ENCODE assay signal across 1 cellular context in genomic region chr4:105708376-105709080, GRCh38.
TF ChIP-seq lines count a peak whose summit lies in the region.

A gene with protein sequence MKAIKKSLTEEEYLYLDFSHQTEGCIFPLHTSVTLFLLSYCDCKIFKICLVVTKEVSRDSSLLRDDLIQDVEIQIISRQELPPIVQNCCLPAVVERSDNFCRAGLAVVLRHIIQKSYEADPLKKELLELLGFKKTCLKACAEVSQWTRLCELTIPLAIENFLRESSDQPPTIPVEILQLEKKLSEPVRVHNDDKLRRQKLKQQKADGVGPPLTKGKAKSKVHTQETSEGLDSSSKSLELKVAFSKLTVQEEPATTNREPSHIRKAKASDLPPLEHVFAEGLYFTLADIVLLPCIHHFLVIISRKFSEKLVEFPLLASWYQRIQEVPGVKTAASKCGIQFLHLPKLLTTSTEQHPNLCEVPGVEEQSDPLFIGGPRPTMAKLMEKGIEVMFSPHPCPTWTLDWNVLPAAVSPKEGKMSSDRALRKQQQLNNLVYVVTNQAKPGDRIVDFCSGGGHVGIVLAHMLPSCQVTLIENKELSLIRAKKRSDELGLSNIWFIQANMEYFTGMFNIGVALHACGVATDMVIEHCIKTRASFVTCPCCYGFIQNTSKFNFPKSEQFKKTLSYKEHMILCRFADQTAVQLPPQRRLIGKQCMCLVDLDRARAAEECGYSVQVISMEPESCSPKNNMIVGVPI (plus strand): TSS chr4:105708784. CDS start chr4:105717614, 8,830 bp downstream.
Gene INTS12, minus strand, starts transcription at chr4:105708689. Its CDS starts 8,684 bp downstream, at chr4:105700005.

TF ChIP-seq in K562, 482 proteins besides CTCF, POLR2A, EP300 and RAD21 (continued from another document and continues in another):
- TF ChIP-seq HES1 (IDR thresholded peaks at IDR 0.05; ENCODE audit: low read depth) = no peak
- TF ChIP-seq SNIP1 (IDR thresholded peaks at IDR 0.05; ENCODE audit: low read depth) = 0 out of 2 replicates have a peak, but pooled peaks have one; percentile 29
- TF ChIP-seq CBX5 (IDR thresholded peaks at IDR 0.05; ENCODE audit: borderline replicate concordance, low read depth) = 0 out of 2 replicates have a peak, but pooled peaks have one; percentile 72
- no peak for TF ChIP-seq TRIM28 (IDR thresholded peaks at IDR 0.05)
- TF ChIP-seq, protein P1, sequence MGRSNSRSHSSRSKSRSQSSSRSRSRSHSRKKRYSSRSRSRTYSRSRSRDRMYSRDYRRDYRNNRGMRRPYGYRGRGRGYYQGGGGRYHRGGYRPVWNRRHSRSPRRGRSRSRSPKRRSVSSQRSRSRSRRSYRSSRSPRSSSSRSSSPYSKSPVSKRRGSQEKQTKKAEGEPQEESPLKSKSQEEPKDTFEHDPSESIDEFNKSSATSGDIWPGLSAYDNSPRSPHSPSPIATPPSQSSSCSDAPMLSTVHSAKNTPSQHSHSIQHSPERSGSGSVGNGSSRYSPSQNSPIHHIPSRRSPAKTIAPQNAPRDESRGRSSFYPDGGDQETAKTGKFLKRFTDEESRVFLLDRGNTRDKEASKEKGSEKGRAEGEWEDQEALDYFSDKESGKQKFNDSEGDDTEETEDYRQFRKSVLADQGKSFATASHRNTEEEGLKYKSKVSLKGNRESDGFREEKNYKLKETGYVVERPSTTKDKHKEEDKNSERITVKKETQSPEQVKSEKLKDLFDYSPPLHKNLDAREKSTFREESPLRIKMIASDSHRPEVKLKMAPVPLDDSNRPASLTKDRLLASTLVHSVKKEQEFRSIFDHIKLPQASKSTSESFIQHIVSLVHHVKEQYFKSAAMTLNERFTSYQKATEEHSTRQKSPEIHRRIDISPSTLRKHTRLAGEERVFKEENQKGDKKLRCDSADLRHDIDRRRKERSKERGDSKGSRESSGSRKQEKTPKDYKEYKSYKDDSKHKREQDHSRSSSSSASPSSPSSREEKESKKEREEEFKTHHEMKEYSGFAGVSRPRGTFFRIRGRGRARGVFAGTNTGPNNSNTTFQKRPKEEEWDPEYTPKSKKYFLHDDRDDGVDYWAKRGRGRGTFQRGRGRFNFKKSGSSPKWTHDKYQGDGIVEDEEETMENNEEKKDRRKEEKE (IDR thresholded peaks at IDR 0.05; ENCODE audit: borderline replicate concordance in 1 of 2, control insufficient read depth in 1 of 2, low read depth in 2 of 2, low read length in 1 of 2) = peak in 1 of 2 experiments; percentile 99; a peak in 2 of 4 replicates
- no peak for TF ChIP-seq NUFIP1 (IDR thresholded peaks at IDR 0.05; ENCODE audit: partially characterized antibody)
- TF ChIP-seq KDM4B (IDR thresholded peaks at IDR 0.05; ENCODE audit: borderline replicate concordance in 2 of 2, low read depth in 1 of 2) = peak in 1 of 2 experiments; percentile 94; a peak in 2 of 4 replicates
- no peak for TF ChIP-seq ARID3B (CRISPR knock-in tag; IDR thresholded peaks at IDR 0.05; ENCODE audit: borderline replicate concordance)
- 0 out of 2 replicates have a peak, but pooled peaks have one; percentile 54 for TF ChIP-seq SMAD3 (CRISPR knock-in tag; conservative IDR thresholded peaks at IDR 0.05)
- no peak for TF ChIP-seq POU5F1 (IDR thresholded peaks at IDR 0.05; ENCODE audit: borderline replicate concordance, low read depth, low read length, partially characterized antibody)
- TF ChIP-seq, protein P2, sequence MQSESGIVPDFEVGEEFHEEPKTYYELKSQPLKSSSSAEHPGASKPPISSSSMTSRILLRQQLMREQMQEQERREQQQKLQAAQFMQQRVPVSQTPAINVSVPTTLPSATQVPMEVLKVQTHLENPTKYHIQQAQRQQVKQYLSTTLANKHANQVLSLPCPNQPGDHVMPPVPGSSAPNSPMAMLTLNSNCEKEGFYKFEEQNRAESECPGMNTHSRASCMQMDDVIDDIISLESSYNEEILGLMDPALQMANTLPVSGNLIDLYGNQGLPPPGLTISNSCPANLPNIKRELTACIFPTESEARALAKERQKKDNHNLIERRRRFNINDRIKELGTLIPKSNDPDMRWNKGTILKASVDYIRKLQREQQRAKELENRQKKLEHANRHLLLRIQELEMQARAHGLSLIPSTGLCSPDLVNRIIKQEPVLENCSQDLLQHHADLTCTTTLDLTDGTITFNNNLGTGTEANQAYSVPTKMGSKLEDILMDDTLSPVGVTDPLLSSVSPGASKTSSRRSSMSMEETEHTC (IDR thresholded peaks at IDR 0.05) = peak; percentile 65; the same call in 1 of the 2 replicates
- TF ChIP-seq, protein P3, sequence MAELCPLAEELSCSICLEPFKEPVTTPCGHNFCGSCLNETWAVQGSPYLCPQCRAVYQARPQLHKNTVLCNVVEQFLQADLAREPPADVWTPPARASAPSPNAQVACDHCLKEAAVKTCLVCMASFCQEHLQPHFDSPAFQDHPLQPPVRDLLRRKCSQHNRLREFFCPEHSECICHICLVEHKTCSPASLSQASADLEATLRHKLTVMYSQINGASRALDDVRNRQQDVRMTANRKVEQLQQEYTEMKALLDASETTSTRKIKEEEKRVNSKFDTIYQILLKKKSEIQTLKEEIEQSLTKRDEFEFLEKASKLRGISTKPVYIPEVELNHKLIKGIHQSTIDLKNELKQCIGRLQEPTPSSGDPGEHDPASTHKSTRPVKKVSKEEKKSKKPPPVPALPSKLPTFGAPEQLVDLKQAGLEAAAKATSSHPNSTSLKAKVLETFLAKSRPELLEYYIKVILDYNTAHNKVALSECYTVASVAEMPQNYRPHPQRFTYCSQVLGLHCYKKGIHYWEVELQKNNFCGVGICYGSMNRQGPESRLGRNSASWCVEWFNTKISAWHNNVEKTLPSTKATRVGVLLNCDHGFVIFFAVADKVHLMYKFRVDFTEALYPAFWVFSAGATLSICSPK (IDR thresholded peaks at IDR 0.05; ENCODE audit: borderline replicate concordance) = no peak
- no peak for TF ChIP-seq ID3 (CRISPR knock-in tag; IDR thresholded peaks at IDR 0.05)
- TF ChIP-seq ID3 (tag; IDR thresholded peaks at IDR 0.05) = peak; percentile 78
- no peak for TF ChIP-seq ZNF121 (CRISPR knock-in tag; conservative IDR thresholded peaks at IDR 0.05)
- TF ChIP-seq, protein P4, sequence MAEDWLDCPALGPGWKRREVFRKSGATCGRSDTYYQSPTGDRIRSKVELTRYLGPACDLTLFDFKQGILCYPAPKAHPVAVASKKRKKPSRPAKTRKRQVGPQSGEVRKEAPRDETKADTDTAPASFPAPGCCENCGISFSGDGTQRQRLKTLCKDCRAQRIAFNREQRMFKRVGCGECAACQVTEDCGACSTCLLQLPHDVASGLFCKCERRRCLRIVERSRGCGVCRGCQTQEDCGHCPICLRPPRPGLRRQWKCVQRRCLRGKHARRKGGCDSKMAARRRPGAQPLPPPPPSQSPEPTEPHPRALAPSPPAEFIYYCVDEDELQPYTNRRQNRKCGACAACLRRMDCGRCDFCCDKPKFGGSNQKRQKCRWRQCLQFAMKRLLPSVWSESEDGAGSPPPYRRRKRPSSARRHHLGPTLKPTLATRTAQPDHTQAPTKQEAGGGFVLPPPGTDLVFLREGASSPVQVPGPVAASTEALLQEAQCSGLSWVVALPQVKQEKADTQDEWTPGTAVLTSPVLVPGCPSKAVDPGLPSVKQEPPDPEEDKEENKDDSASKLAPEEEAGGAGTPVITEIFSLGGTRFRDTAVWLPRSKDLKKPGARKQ (CRISPR knock-in tag; IDR thresholded peaks at IDR 0.05) = no peak
- no peak for TF ChIP-seq ZNF512 (tag; IDR thresholded peaks at IDR 0.05)
- peak; percentile 84; the same call in 1 of the 2 replicates for TF ChIP-seq GATAD2A (IDR thresholded peaks at IDR 0.05)
- no peak for TF ChIP-seq ZBTB49 (CRISPR knock-in tag; IDR thresholded peaks at IDR 0.05; ENCODE audit: borderline replicate concordance)
- peak in 1 of 2 experiments; percentile 46; a peak in 2 of 4 replicates for TF ChIP-seq ETV6 (IDR thresholded peaks at IDR 0.05; ENCODE audit: borderline replicate concordance in 1 of 2, low read depth in 2 of 2, low read length in 1 of 2)
- TF ChIP-seq ETV6 (CRISPR knock-in tag; IDR thresholded peaks at IDR 0.05; ENCODE audit: borderline replicate concordance) = no peak
- TF ChIP-seq NEUROD1 (IDR thresholded peaks at IDR 0.05; ENCODE audit: borderline replicate concordance, low read depth, low read length, partially characterized antibody) = peak; percentile 94
- TF ChIP-seq ZC3H11A (IDR thresholded peaks at IDR 0.05; ENCODE audit: low read depth, low read length) = peak; percentile 99
- peak; percentile 80; the same call in 1 of the 2 replicates for TF ChIP-seq ZNF431 (CRISPR knock-in tag; IDR thresholded peaks at IDR 0.05)
- no peak for TF ChIP-seq POLR2AphosphoS2 (IDR thresholded peaks at IDR 0.05; ENCODE audit: low read length)
- TF ChIP-seq PYGO2 (tag; IDR thresholded peaks at IDR 0.05) = peak; percentile 70; the same call in 1 of the 2 replicates
- no peak for TF ChIP-seq ESRRB (CRISPR knock-in tag; IDR thresholded peaks at IDR 0.05; ENCODE audit: borderline replicate concordance)
- TF ChIP-seq NFRKB (IDR thresholded peaks at IDR 0.05; ENCODE audit: low read depth) = peak; percentile 61; the same call in 1 of the 2 replicates
- TF ChIP-seq ZFX (CRISPR knock-in tag; IDR thresholded peaks at IDR 0.05) = peak; percentile 94
- TF ChIP-seq PML (IDR thresholded peaks at IDR 0.05; ENCODE audit: low read length) = peak; percentile 80
- peak; percentile 92 for TF ChIP-seq GTF2F1 (IDR thresholded peaks at IDR 0.05; ENCODE audit: low read depth, low read length)
- TF ChIP-seq NR2C2 (CRISPR knock-in tag; IDR thresholded peaks at IDR 0.05) = 0 out of 2 replicates have a peak, but pooled peaks have one; percentile 78
- TF ChIP-seq NR2C2 (tag; IDR thresholded peaks at IDR 0.05) = no peak
- no peak for TF ChIP-seq BRCA1 (IDR thresholded peaks at IDR 0.05)
- no peak for TF ChIP-seq BRCA1 (CRISPR knock-in tag; IDR thresholded peaks at IDR 0.05)
- TF ChIP-seq, protein P5, sequence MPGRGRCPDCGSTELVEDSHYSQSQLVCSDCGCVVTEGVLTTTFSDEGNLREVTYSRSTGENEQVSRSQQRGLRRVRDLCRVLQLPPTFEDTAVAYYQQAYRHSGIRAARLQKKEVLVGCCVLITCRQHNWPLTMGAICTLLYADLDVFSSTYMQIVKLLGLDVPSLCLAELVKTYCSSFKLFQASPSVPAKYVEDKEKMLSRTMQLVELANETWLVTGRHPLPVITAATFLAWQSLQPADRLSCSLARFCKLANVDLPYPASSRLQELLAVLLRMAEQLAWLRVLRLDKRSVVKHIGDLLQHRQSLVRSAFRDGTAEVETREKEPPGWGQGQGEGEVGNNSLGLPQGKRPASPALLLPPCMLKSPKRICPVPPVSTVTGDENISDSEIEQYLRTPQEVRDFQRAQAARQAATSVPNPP (IDR thresholded peaks at IDR 0.05; ENCODE audit: borderline replicate concordance, insufficient read depth, insufficient read length) = no peak
- TF ChIP-seq JUN (IDR thresholded peaks at IDR 0.05; ENCODE audit: borderline replicate concordance, low read depth, low read length) = peak; percentile 72
- TF ChIP-seq JUN (CRISPR knock-in tag; IDR thresholded peaks at IDR 0.05; ENCODE audit: borderline replicate concordance) = peak; percentile 75; the same call in 1 of the 2 replicates
- peak; percentile 57; the same call in 1 of the 2 replicates for TF ChIP-seq ZNF707 (CRISPR knock-in tag; conservative IDR thresholded peaks at IDR 0.05)
- TF ChIP-seq KLF6 (CRISPR knock-in tag; IDR thresholded peaks at IDR 0.05; ENCODE audit: borderline replicate concordance) = peak; percentile 82; the same call in 1 of the 2 replicates
